In genomic region chr4:156974264-156974663, GRCh38 we compare ENCODE assay signal across 21 cellular contexts.
DNase-seq lines count a peak whose midpoint lies in the region; ATAC-seq and FAIRE-seq lines count a peak whose summit lies in the region.
"Had no signal": no experiment of that assay in that cellular context is flagged by ENCODE, and none has a peak within 500 bp of the region (broad histone marks: within the 10 kb centered on the region; RNA-seq: fewer than 3 reads in every experiment).

No MANE protein-coding gene starts in this region.

- FAIRE-seq in RCC 7860 (lab: Jason Lieb, UNC) = peak; percentile 54
- FAIRE-seq: A549, D721Med had no signal

- DNase-seq in AG08396 (ENCODE audit: low spot score) (peak; percentile 26), RCC 7860 (ENCODE audit: low spot score) (peak; percentile 42), dedifferentiated amniotic fluid mesenchymal stem cell (ENCODE audit: extremely low spot score) (peak; percentile 89), kidney tubule cell (ENCODE audit: low spot score) (peak; percentile 60), middle frontal gyrus (ENCODE audit: extremely low spot score, low spot score) (no peak)
- DNase-seq: activated CD4-positive, CD25-positive, alpha-beta regulatory T cell treated with anti-CD3 and anti-CD28 coated beads, Interleukin-2, amount 50 U/mL, for 72 hours; activated naive CD8-positive, alpha-beta T cell treated with anti-CD3 and anti-CD28 coated beads for 36 hours; C1 segment of cervical spinal cord; effector memory CD8-positive, alpha-beta T cell; GF-D8; H9; left cardiac atrium; NCI-H187; NCI-H345; PC-9; T-helper 9 cell had no signal

- ATAC-seq in HG02759 (IDR thresholded peaks at IDR 0.05; ENCODE audit: unreplicated experiment) = no peak
- no peak for ATAC-seq in HG02973 (IDR thresholded peaks at IDR 0.05; ENCODE audit: unreplicated experiment)
- ATAC-seq in HG02571 (IDR thresholded peaks at IDR 0.05; ENCODE audit: unreplicated experiment) = no peak
- ATAC-seq: A549; effector memory CD8-positive, alpha-beta T cell; left cardiac atrium had no signal
